In the genomic region with DNA sequence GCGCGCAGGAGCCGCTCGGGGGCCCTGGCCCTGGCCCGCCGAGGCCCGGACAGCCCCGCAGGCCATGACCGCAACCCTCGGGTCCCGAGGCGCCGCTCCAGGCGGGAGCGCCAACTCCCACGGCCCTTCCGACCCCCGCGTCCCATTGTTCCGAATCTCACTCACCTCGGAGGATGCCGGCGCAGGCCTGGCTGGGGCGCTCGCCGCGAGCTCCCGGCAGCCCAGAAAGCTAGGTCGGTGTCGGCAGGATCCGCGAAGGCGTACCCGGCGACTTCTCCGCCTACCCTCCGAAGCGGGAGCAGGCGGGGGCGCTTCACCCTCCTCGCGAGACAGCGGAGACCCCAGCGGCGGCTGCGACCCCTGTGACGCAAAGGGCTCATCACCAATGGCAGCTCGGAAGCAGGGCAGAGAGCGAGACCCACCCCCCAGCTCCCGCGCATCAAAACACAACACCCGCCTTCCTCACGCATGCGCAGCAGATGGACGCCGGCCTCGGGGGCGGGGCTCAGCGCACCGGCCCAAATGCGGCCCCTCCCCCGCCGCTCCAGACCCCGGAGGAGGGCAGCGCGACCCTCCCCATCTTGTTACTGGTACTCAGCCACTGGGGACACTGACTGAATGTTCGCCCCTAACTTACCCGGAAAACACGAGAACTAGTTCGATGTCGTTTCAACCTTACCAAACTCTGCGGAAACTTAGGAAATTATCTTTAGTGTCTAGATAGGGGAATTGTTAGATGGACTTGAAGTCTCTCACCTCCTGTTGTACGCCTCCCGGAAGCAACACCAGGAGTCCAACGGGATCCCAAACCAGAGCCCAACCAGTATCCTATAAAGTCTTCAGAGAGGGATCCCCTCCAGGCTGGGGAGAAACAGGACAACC, we compare ENCODE assay signal across 8 cellular contexts. TPM values are rescaled to one million over a fixed set of nuclear protein-coding genes. Genes with fewer than 3 reads are reported as not detected.
DNase-seq lines count a peak whose midpoint lies in the region; ATAC-seq and TF ChIP-seq lines count a peak whose summit lies in the region.

No MANE protein-coding gene starts in this region.

- H3K4me3 ChIP-seq in AG04449 (ENCODE audit: low read depth, low read length) (peak overlapping the region; percentile 82), WERI-Rb-1 (ENCODE audit: low read depth, low read length) (peak overlapping the region; percentile 75), mammary epithelial cell (replicated peaks in 1 of 3; ENCODE audit: insufficient read depth in 1 of 3, low read depth in 2 of 3, low read length in 3 of 3) (peak overlapping the region; percentile 85 to 99 (median 91)), smooth muscle cell (peak overlapping the region; percentile 82)

- BruUV-seq in mammary epithelial cell (replicated peaks; lab: Mats Ljungman, UMichigan): no TSS peak

- dilution Hi-C loops in mammary epithelial cell (cut with HindIII; ENCODE audit: low sequenced_read_pairs): loop anchor here (25.0 kb wide), 1 partner anchor 114 kb away; no protein-coding TSS in a partner anchor

- H3K27me3 ChIP-seq in WERI-Rb-1 (ENCODE audit: insufficient read depth, low read depth, severe bottlenecking) (no peaks in the 10 kb centered on the region), mammary epithelial cell (ENCODE audit: insufficient read depth, low read length) (no peaks in the 10 kb centered on the region), smooth muscle cell (ENCODE audit: low read depth) (no peaks in the 10 kb centered on the region)

- H3K9ac ChIP-seq in mammary epithelial cell (ENCODE audit: insufficient read depth, low read length): peak overlapping the region; percentile 96
- H3K9ac ChIP-seq in smooth muscle cell (ENCODE audit: low read depth): peak overlapping the region; percentile 94

- H4K20me1 ChIP-seq in mammary epithelial cell (ENCODE audit: insufficient read depth, low read length) (peaks cover 5% of the 10 kb centered on the region), smooth muscle cell (ENCODE audit: low read depth) (peaks cover 49% of the 10 kb centered on the region)

- under 1% methylated on average over 23 of the region's 75 CpGs for WGBS in mammary epithelial cell (ENCODE audit: low coverage, missing lambda C conversion rate)
- 1% methylated on average over 75 of the region's 75 CpGs for WGBS in smooth muscle cell (ENCODE audit: low lambda C conversion rate)

- CTCF ChIA-PET in AG04449 (lab: Yijun Ruan, JAX) (interaction anchor here (0.7 to 9.9 kb wide), 12 partner anchors 10 to 172 kb away, joined by 3 to 94 read pairs (median 6); a partner anchor contains a TSS), mammary epithelial cell (lab: Charles Lee; ENCODE audit: low non-redundant PET) (interaction anchor here (0.7 kb wide), 1 partner anchor 60 kb away, joined by 3 read pairs; no protein-coding TSS in a partner anchor)

- H3K79me2 ChIP-seq in mammary epithelial cell (ENCODE audit: insufficient read depth, low read length) (peaks cover 86% of the 10 kb centered on the region), smooth muscle cell (ENCODE audit: low read depth) (peaks cover 50% of the 10 kb centered on the region)

- TF ChIP-seq CTCF in AG04449 (IDR thresholded peaks at IDR 0.05; ENCODE audit: insufficient read depth, low read length, missing control alignments): peak; percentile 4
- TF ChIP-seq CTCF in WERI-Rb-1 (IDR thresholded peaks at IDR 0.05; ENCODE audit: low read depth, low read length): peak; percentile 7; the same call in 1 of the 2 replicates
- peak in 1 of 2 donors; percentile 15 for TF ChIP-seq CTCF in mammary epithelial cell (conservative IDR thresholded peaks at IDR 0.05 in 1 of 2, IDR thresholded peaks at IDR 0.05 in 1 of 2; ENCODE audit: extremely low read depth in 1 of 2, insufficient read depth in 1 of 2, low read depth in 1 of 2, low read length in 2 of 2)
- no peak for TF ChIP-seq CTCF in smooth muscle cell (IDR thresholded peaks at IDR 0.05; ENCODE audit: borderline replicate concordance, insufficient read depth, poor library complexity, severe bottlenecking)

- H3K27ac ChIP-seq in WERI-Rb-1 (peak overlapping the region; percentile 97), mammary epithelial cell (ENCODE audit: insufficient read depth, low read depth, low read length) (peak overlapping the region; percentile 96), smooth muscle cell (ENCODE audit: low read depth) (peak overlapping the region; percentile 94)

- H2AFZ ChIP-seq in mammary epithelial cell (ENCODE audit: low read depth, low read length) (peak overlapping the region; percentile 91), smooth muscle cell (ENCODE audit: low read depth) (peak overlapping the region; percentile 81)

- no peaks in the 10 kb centered on the region for H3K9me3 ChIP-seq in WERI-Rb-1 (ENCODE audit: severe bottlenecking)
- no peaks in the 10 kb centered on the region for H3K9me3 ChIP-seq in mammary epithelial cell (replicated peaks; ENCODE audit: insufficient read depth, low read length)
- no peaks in the 10 kb centered on the region for H3K9me3 ChIP-seq in smooth muscle cell (replicated peaks; ENCODE audit: low read depth)

- peaks cover 26% of the 10 kb centered on the region for H3K36me3 ChIP-seq in WERI-Rb-1
- no peaks in the 10 kb centered on the region for H3K36me3 ChIP-seq in mammary epithelial cell (ENCODE audit: insufficient read depth, low read length)
- no peaks in the 10 kb centered on the region for H3K36me3 ChIP-seq in smooth muscle cell (ENCODE audit: low read depth)

- intact Hi-C loops in mammary epithelial cell (cut with micrococcal nuclease): loop anchor here (2.0 kb wide), 1 partner anchor 24 kb away; a partner anchor contains a TSS

- ATAC-seq in GM18870 (IDR thresholded peaks at IDR 0.05; ENCODE audit: unreplicated experiment): peak; percentile 53
- ATAC-seq in HG03135 (IDR thresholded peaks at IDR 0.05; ENCODE audit: unreplicated experiment): peak; percentile 65

- H3K4me2 ChIP-seq in mammary epithelial cell (ENCODE audit: insufficient read depth, low read depth, low read length): peak overlapping the region; percentile 97
- peak overlapping the region; percentile 95 for H3K4me2 ChIP-seq in smooth muscle cell

- DNase-seq in AG04449 (ENCODE audit: low read depth, low spot score) (peak; percentile 45), NCI-H2196 (lab: John Stamatoyannopoulos, UW; ENCODE audit: unreplicated experiment) (peak; percentile 83), WERI-Rb-1 (peak; percentile 98), mammary epithelial cell (peak; percentile 77), iPS-NIHi11 (ENCODE audit: low spot score) (peak; percentile 97), smooth muscle cell (lab: John Stamatoyannopoulos, UW; ENCODE audit: unreplicated experiment) (peak; percentile 80)

- in situ Hi-C loops in mammary epithelial cell (cut with MboI; ENCODE audit: low sequenced_read_pairs in 2 of 2): no loop called here

- POLR2A ChIA-PET in AG04449 (lab: Yijun Ruan, JAX): interaction anchor here (0.6 to 2.5 kb wide), 4 partner anchors 15 to 166 kb away, joined by 3 to 9 read pairs (median 4); a partner anchor contains a TSS

- H3F3A ChIP-seq in smooth muscle cell (ENCODE audit: low read depth): peaks cover 7% of the 10 kb centered on the region

- H3K4me1 ChIP-seq in mammary epithelial cell (ENCODE audit: insufficient read depth, low read length) (peaks cover 9% of the 10 kb centered on the region), smooth muscle cell (ENCODE audit: low read depth) (no peaks in the 10 kb centered on the region)

RNA-seq across cellular contexts. Expression of a gene that starts 1.3 kb away (rescaled TPM):
- 10 to 100 TPM in 1 of 2 donors, 1 to 10 TPM in 1; 4.8 to 11.3 TPM for total RNA-seq in mammary epithelial cell
- 1.4 TPM for polyA plus RNA-seq in mammary epithelial cell
- polyA minus RNA-seq in mammary epithelial cell: not detected
- total RNA-seq in smooth muscle cell: 2.9 and 3.5 TPM in 2 replicates
- polyA plus RNA-seq in smooth muscle cell: 36.6 and 38.9 TPM in 2 replicates

RNA-seq across cellular contexts. Expression of a gene that starts 1.5 kb away (rescaled TPM):
- total RNA-seq in mammary epithelial cell (10 to 100 TPM; 15.9 to 29.0 TPM), smooth muscle cell (25.3 and 34.1 TPM in 2 replicates)
- polyA plus RNA-seq in mammary epithelial cell (11.1 TPM), smooth muscle cell (13.9 and 14.2 TPM in 2 replicates)
- polyA minus RNA-seq in mammary epithelial cell: 21.3 TPM

RNA-seq across cellular contexts. Expression of a gene that starts 22.1 kb away (rescaled TPM):
- total RNA-seq in mammary epithelial cell (10 to 100 TPM; 22.8 to 52.2 TPM), smooth muscle cell (114 and 172 TPM in 2 replicates)
- polyA plus RNA-seq in mammary epithelial cell (60.5 TPM), smooth muscle cell (149 and 162 TPM in 2 replicates)
- not detected for polyA minus RNA-seq in mammary epithelial cell

RNA-seq across cellular contexts. Expression of a gene that starts 24.9 kb away (rescaled TPM):
- 1 to 10 TPM; 4.7 to 8.6 TPM for total RNA-seq in mammary epithelial cell
- polyA plus RNA-seq in mammary epithelial cell: 3.4 TPM
- 5.5 TPM for polyA minus RNA-seq in mammary epithelial cell
- 4.0 and 6.8 TPM in 2 replicates for total RNA-seq in smooth muscle cell
- polyA plus RNA-seq in smooth muscle cell: 1.8 and 2.3 TPM in 2 replicates

Comparison
In these comparisons a context has a peak if more than half of its experiments do, and no peak if none do; other contexts are left out.
1. Peak in every context shown above with its lines: DNase-seq, ATAC-seq, H3K4me3 ChIP-seq and H3K27ac ChIP-seq.
2. DNase-seq: peak in every context shown above with its lines; median percentile 98 in WERI-Rb-1; 97 in iPS-NIHi11; 83 in NCI-H2196; 80 in smooth muscle cell; 77 in mammary epithelial cell; 45 in AG04449.